In genomic region chr3:66404903-66405700, GRCh38 we compare ENCODE assay signal across 17 cellular contexts.
A peak's percentile ranks its signal among the peaks of the same experiment; 100 is the strongest.
DNase-seq lines count a peak whose midpoint lies in the region; ATAC-seq and TF ChIP-seq lines count a peak whose summit lies in the region.
"Had no signal": no experiment of that assay in that cellular context is flagged by ENCODE, and none has a peak within 500 bp of the region (broad histone marks: within the 10 kb centered on the region; RNA-seq: fewer than 3 reads in every experiment).

No MANE protein-coding gene starts in this region.

- H3K9me3 ChIP-seq in CD4-positive, CD25-positive, alpha-beta regulatory T cell (ENCODE audit: control insufficient read depth in 2 of 2, low read length in 2 of 2), result no peaks in the 10 kb centered on the region
- H3K9me3 ChIP-seq in ascending aorta (no peaks in the 10 kb centered on the region), spleen (no peaks in the 10 kb centered on the region)
- H3K9me3 ChIP-seq: colonic mucosa, upper lobe of right lung had no signal

- TF ChIP-seq CTCF in ascending aorta (IDR thresholded peaks at IDR 0.05) (no peak), glutamatergic neuron (IDR thresholded peaks at IDR 0.05; ENCODE audit: partially characterized antibody, unreplicated experiment) (no peak), spleen (IDR thresholded peaks at IDR 0.05 in 8 of 11, conservative IDR thresholded peaks at IDR 0.05 in 3 of 11) (no peak)

- H3K9me3 Mint-ChIP-seq in CD4-positive, CD25-positive, alpha-beta regulatory T cell, result no peaks in the 10 kb centered on the region
- H3K9me3 Mint-ChIP-seq in glutamatergic neuron (ENCODE audit: unreplicated experiment) (peaks cover 12% of the 10 kb centered on the region), T-cell (no peaks in the 10 kb centered on the region)
- H3K9me3 Mint-ChIP-seq: activated naive CD4-positive, alpha-beta T cell treated with anti-CD3 and anti-CD28 coated beads for 36 hours had no signal

- no peak for TF ChIP-seq POLR2A in spleen (IDR thresholded peaks at IDR 0.05)

- H3K27me3 Mint-ChIP-seq in CD4-positive, CD25-positive, alpha-beta regulatory T cell, result no peaks in the 10 kb centered on the region
- peaks cover 10% of the 10 kb centered on the region for H3K27me3 Mint-ChIP-seq in glutamatergic neuron (ENCODE audit: unreplicated experiment)
- H3K27me3 Mint-ChIP-seq in T-cell, result no peaks in the 10 kb centered on the region

- CTCF ChIA-PET in T-cell (lab: Charles Lee), result interaction anchor here (1.0 to 1.8 kb wide), 3 partner anchors 133 to 417 kb away, joined by 3 to 13 read pairs (median 3); no protein-coding TSS in a partner anchor

- intact Hi-C loops in ascending aorta (cut with DNase I) (loop anchor here (5.0 to 10.0 kb wide), 3 partner anchors 37 to 320 kb away; no protein-coding TSS in a partner anchor), spleen (cut with DNase I; ENCODE audit: low total_unique reads) (loop anchor here (5.0 kb wide), 1 partner anchor 412 kb away; no protein-coding TSS in a partner anchor)

- H3K4me1 Mint-ChIP-seq in CD4-positive, CD25-positive, alpha-beta regulatory T cell, result peaks cover 0 to 9% (median 6%) of the 10 kb centered on the region in 4 donors
- H3K4me1 Mint-ChIP-seq in glutamatergic neuron (ENCODE audit: low read depth, unreplicated experiment) (peaks cover 33% of the 10 kb centered on the region), T-cell (peaks cover 0 to 3% (median 3%) of the 10 kb centered on the region in 3 donors)

- no peak for DNase-seq in CD4-positive, CD25-positive, alpha-beta regulatory T cell
- DNase-seq in ascending aorta (ENCODE audit: low spot score in 2 of 2) (peak in 1 of 2 donors; percentile 54), glutamatergic neuron (no peak), spleen (peak; percentile 64), epidermal melanocyte (ENCODE audit: insufficient read length, low spot score) (no peak), T-cell (no peak), T-helper 2 cell (no peak)
- DNase-seq in stimulated activated CD4-positive, alpha-beta T cell treated with anti-CD3 and anti-CD28 coated beads, Interleukin-15, amount 100 ng/mL, for 24 hours, result no peak
- DNase-seq: activated naive CD4-positive, alpha-beta T cell treated with anti-CD3 and anti-CD28 coated beads for 36 hours; colonic mucosa; COR-L47; H7; NCI-H1694; NCI-H345; upper lobe of right lung had no signal

- H3K4me1 ChIP-seq in CD4-positive, CD25-positive, alpha-beta regulatory T cell (ENCODE audit: control insufficient read depth, insufficient read depth, low read length, poor library complexity, severe bottlenecking), result no peaks in the 10 kb centered on the region
- peaks cover 32 to 81% of the 10 kb centered on the region in 2 donors for H3K4me1 ChIP-seq in ascending aorta
- peaks cover 0 to 6% (median 0%) of the 10 kb centered on the region in 6 donors for H3K4me1 ChIP-seq in spleen
- H3K4me1 ChIP-seq: parathyroid adenoma, upper lobe of right lung had no signal

- H3K36me3 Mint-ChIP-seq in CD4-positive, CD25-positive, alpha-beta regulatory T cell, result peaks cover 16% of the 10 kb centered on the region
- no peaks in the 10 kb centered on the region for H3K36me3 Mint-ChIP-seq in glutamatergic neuron (ENCODE audit: unreplicated experiment)
- peaks cover 33% of the 10 kb centered on the region for H3K36me3 Mint-ChIP-seq in T-cell

- WGBS in spleen, 5 donors, result 97 to 98% (median 98%) methylated on average over 30 to 32 of the region's 32 CpGs

- POLR2A ChIA-PET in T-cell (lab: Charles Lee), result no interaction called here

- H3K27ac Mint-ChIP-seq in CD4-positive, CD25-positive, alpha-beta regulatory T cell, result peak overlapping the region in 2 of 3 donors; percentile 43 to 54
- peak overlapping the region; percentile 64 for H3K27ac Mint-ChIP-seq in glutamatergic neuron (ENCODE audit: unreplicated experiment)
- H3K27ac Mint-ChIP-seq in T-cell, result no peak overlapping the region

- ATAC-seq in CD4-positive, CD25-positive, alpha-beta regulatory T cell (ENCODE audit: low read depth in 2 of 2), result no peak
- no peak for ATAC-seq in T-cell (replicated peaks in 1 of 4)
- ATAC-seq: HepG2, upper lobe of right lung had no signal

- H3K4me3 ChIP-seq in CD4-positive, CD25-positive, alpha-beta regulatory T cell (ENCODE audit: low read depth, low read length), result no peak overlapping the region
- H3K4me3 ChIP-seq in ascending aorta (no peak overlapping the region), spleen (no peak overlapping the region)
- H3K4me3 ChIP-seq: colonic mucosa, upper lobe of right lung had no signal

- no peaks in the 10 kb centered on the region for H3K27me3 ChIP-seq in CD4-positive, CD25-positive, alpha-beta regulatory T cell (ENCODE audit: control insufficient read depth, insufficient read depth, low read length)
- H3K27me3 ChIP-seq in ascending aorta (no peaks in the 10 kb centered on the region), spleen (replicated peaks in 1 of 7) (no peaks in the 10 kb centered on the region)
- H3K27me3 ChIP-seq: colonic mucosa, upper lobe of right lung had no signal

- H3K4me3 Mint-ChIP-seq in CD4-positive, CD25-positive, alpha-beta regulatory T cell, result no peak overlapping the region
- H3K4me3 Mint-ChIP-seq in glutamatergic neuron (ENCODE audit: unreplicated experiment) (no peak overlapping the region), T-cell (no peak overlapping the region)
- H3K4me3 Mint-ChIP-seq: activated naive CD4-positive, alpha-beta T cell treated with anti-CD3 and anti-CD28 coated beads for 36 hours had no signal

- no peak overlapping the region for H3K27ac ChIP-seq in CD4-positive, CD25-positive, alpha-beta regulatory T cell (ENCODE audit: insufficient read depth, low read length, poor library complexity, severe bottlenecking)
- H3K27ac ChIP-seq in ascending aorta, result peak overlapping the region; percentile 80 to 93
- no peak overlapping the region for H3K27ac ChIP-seq in spleen
- H3K27ac ChIP-seq: colonic mucosa, parathyroid adenoma, upper lobe of right lung had no signal

- H3K36me3 ChIP-seq in CD4-positive, CD25-positive, alpha-beta regulatory T cell (ENCODE audit: control insufficient read depth, insufficient read depth, low read length), result peaks cover 76% of the 10 kb centered on the region
- peaks cover 20% of the 10 kb centered on the region in 2 donors for H3K36me3 ChIP-seq in ascending aorta
- H3K36me3 ChIP-seq in spleen, result peaks cover 0 to 77% (median 24%) of the 10 kb centered on the region in 6 donors
- H3K36me3 ChIP-seq: colonic mucosa had no signal

Comparison
In these comparisons a context has a peak if more than half of its experiments do, and no peak if none do; other contexts are left out.
1. H3K27ac ChIP-seq: peak in ascending aorta (2 of 2); none in CD4-positive, CD25-positive, alpha-beta regulatory T cell (single experiment) and spleen (0 of 8).
2. H3K27ac Mint-ChIP-seq: peak in CD4-positive, CD25-positive, alpha-beta regulatory T cell (2 of 3) and glutamatergic neuron (single experiment); none in T-cell (0 of 2).